Comparison of ENCODE assay signal across 1 cellular context in the genomic region with DNA sequence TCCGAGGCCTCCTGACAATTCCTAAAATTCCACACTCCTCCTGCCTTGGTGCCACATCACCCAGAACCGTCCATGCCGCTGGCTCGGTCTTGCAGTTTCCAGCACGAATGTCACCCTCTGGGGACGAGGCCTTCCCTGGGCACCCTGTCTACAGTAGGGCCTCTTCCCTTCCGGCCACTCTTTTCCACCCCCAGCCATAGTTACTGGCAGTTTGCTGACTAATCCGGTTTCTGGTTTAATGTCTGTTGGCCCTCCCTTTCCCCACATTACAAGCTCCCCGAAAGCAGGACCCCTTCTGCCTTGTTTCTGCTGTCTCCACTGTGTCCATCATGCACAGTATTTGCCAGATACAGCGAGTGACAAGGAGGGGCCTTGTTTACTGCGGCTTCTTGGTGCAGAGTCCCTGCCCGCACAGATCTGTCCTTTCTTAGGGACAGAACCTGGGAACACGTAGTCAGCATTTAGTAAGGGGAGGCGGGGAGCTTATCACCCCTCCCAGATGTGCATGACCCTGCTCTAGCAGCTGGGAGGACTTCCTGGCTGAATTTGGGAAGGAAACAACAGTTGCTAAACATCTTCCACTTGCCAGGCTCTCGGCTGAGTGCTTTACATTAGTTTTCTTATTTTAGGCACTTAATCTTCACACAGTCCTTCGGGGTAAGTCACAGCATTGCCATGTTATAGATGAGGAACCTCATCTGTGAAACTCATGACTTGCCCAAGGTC.
TF ChIP-seq lines count a peak whose summit lies in the region.

No MANE protein-coding gene starts in this region.

TF ChIP-seq in K562, 482 proteins besides CTCF, POLR2A, EP300 and RAD21 (continued from another document and continues in another):
- TF ChIP-seq, protein P1, sequence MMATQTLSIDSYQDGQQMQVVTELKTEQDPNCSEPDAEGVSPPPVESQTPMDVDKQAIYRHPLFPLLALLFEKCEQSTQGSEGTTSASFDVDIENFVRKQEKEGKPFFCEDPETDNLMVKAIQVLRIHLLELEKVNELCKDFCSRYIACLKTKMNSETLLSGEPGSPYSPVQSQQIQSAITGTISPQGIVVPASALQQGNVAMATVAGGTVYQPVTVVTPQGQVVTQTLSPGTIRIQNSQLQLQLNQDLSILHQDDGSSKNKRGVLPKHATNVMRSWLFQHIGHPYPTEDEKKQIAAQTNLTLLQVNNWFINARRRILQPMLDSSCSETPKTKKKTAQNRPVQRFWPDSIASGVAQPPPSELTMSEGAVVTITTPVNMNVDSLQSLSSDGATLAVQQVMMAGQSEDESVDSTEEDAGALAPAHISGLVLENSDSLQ (IDR thresholded peaks at IDR 0.05) = peak; percentile 84
- TF ChIP-seq, protein P2, sequence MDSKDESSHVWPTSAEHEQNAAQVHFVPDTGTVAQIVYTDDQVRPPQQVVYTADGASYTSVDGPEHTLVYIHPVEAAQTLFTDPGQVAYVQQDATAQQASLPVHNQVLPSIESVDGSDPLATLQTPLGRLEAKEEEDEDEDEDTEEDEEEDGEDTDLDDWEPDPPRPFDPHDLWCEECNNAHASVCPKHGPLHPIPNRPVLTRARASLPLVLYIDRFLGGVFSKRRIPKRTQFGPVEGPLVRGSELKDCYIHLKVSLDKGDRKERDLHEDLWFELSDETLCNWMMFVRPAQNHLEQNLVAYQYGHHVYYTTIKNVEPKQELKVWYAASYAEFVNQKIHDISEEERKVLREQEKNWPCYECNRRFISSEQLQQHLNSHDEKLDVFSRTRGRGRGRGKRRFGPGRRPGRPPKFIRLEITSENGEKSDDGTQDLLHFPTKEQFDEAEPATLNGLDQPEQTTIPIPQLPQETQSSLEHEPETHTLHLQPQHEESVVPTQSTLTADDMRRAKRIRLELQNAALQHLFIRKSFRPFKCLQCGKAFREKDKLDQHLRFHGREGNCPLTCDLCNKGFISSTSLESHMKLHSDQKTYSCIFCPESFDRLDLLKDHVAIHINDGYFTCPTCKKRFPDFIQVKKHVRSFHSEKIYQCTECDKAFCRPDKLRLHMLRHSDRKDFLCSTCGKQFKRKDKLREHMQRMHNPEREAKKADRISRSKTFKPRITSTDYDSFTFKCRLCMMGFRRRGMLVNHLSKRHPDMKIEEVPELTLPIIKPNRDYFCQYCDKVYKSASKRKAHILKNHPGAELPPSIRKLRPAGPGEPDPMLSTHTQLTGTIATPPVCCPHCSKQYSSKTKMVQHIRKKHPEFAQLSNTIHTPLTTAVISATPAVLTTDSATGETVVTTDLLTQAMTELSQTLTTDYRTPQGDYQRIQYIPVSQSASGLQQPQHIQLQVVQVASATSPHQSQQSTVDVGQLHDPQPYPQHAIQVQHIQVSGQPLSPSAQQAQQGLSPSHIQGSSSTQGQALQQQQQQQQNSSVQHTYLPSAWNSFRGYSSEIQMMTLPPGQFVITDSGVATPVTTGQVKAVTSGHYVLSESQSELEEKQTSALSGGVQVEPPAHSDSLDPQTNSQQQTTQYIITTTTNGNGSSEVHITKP (IDR thresholded peaks at IDR 0.05; ENCODE audit: partially characterized antibody) = peak; percentile 41
- peak; percentile 70; the same call in 1 of the 2 replicates for TF ChIP-seq SMARCE1 (IDR thresholded peaks at IDR 0.05)
- no peak for TF ChIP-seq RUNX1 (IDR thresholded peaks at IDR 0.05; ENCODE audit: low read depth)
- peak; percentile 71 for TF ChIP-seq TAF9B (IDR thresholded peaks at IDR 0.05; ENCODE audit: partially characterized antibody)
- TF ChIP-seq, protein P3, sequence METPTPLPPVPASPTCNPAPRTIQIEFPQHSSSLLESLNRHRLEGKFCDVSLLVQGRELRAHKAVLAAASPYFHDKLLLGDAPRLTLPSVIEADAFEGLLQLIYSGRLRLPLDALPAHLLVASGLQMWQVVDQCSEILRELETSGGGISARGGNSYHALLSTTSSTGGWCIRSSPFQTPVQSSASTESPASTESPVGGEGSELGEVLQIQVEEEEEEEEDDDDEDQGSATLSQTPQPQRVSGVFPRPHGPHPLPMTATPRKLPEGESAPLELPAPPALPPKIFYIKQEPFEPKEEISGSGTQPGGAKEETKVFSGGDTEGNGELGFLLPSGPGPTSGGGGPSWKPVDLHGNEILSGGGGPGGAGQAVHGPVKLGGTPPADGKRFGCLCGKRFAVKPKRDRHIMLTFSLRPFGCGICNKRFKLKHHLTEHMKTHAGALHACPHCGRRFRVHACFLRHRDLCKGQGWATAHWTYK (CRISPR knock-in tag; IDR thresholded peaks at IDR 0.05) = no peak; the same call in 1 of the 2 replicates
- TF ChIP-seq, protein P4, sequence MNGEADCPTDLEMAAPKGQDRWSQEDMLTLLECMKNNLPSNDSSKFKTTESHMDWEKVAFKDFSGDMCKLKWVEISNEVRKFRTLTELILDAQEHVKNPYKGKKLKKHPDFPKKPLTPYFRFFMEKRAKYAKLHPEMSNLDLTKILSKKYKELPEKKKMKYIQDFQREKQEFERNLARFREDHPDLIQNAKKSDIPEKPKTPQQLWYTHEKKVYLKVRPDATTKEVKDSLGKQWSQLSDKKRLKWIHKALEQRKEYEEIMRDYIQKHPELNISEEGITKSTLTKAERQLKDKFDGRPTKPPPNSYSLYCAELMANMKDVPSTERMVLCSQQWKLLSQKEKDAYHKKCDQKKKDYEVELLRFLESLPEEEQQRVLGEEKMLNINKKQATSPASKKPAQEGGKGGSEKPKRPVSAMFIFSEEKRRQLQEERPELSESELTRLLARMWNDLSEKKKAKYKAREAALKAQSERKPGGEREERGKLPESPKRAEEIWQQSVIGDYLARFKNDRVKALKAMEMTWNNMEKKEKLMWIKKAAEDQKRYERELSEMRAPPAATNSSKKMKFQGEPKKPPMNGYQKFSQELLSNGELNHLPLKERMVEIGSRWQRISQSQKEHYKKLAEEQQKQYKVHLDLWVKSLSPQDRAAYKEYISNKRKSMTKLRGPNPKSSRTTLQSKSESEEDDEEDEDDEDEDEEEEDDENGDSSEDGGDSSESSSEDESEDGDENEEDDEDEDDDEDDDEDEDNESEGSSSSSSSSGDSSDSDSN (IDR thresholded peaks at IDR 0.05; ENCODE audit: borderline replicate concordance in 1 of 2, low read depth in 2 of 2, low read length in 2 of 2) = peak in 1 of 2 experiments; percentile 63; a peak in 1 of 4 replicates
- TF ChIP-seq, protein P5, sequence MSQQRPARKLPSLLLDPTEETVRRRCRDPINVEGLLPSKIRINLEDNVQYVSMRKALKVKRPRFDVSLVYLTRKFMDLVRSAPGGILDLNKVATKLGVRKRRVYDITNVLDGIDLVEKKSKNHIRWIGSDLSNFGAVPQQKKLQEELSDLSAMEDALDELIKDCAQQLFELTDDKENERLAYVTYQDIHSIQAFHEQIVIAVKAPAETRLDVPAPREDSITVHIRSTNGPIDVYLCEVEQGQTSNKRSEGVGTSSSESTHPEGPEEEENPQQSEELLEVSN (IDR thresholded peaks at IDR 0.05; ENCODE audit: borderline replicate concordance in 1 of 2, extremely low read depth in 1 of 2, insufficient read depth in 1 of 2, insufficient read length in 1 of 2, low read depth in 1 of 2, low read length in 1 of 2, poor library complexity in 1 of 2, severe bottlenecking in 1 of 2) = no peak
- TF ChIP-seq NFE2 (IDR thresholded peaks at IDR 0.05; ENCODE audit: low read depth) = peak; percentile 55
- TF ChIP-seq HNRNPH1 (optimal IDR thresholded peaks at IDR 0.05; ENCODE audit: low read depth, low read length) = no peak
- TF ChIP-seq, protein P6, sequence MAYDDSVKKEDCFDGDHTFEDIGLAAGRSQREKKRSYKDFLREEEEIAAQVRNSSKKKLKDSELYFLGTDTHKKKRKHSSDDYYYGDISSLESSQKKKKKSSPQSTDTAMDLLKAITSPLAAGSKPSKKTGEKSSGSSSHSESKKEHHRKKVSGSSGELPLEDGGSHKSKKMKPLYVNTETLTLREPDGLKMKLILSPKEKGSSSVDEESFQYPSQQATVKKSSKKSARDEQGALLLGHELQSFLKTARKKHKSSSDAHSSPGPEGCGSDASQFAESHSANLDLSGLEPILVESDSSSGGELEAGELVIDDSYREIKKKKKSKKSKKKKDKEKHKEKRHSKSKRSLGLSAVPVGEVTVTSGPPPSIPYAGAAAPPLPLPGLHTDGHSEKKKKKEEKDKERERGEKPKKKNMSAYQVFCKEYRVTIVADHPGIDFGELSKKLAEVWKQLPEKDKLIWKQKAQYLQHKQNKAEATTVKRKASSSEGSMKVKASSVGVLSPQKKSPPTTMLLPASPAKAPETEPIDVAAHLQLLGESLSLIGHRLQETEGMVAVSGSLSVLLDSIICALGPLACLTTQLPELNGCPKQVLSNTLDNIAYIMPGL (CRISPR knock-in tag; IDR thresholded peaks at IDR 0.05) = no peak
- peak; percentile 52; the same call in 1 of the 2 replicates for TF ChIP-seq ZNF584 (CRISPR knock-in tag; IDR thresholded peaks at IDR 0.05; ENCODE audit: low read depth)
- TF ChIP-seq, protein P7, sequence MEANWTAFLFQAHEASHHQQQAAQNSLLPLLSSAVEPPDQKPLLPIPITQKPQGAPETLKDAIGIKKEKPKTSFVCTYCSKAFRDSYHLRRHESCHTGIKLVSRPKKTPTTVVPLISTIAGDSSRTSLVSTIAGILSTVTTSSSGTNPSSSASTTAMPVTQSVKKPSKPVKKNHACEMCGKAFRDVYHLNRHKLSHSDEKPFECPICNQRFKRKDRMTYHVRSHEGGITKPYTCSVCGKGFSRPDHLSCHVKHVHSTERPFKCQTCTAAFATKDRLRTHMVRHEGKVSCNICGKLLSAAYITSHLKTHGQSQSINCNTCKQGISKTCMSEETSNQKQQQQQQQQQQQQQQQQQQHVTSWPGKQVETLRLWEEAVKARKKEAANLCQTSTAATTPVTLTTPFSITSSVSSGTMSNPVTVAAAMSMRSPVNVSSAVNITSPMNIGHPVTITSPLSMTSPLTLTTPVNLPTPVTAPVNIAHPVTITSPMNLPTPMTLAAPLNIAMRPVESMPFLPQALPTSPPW (CRISPR knock-in tag; IDR thresholded peaks at IDR 0.05) = peak; percentile 87
- TF ChIP-seq CC2D1A (IDR thresholded peaks at IDR 0.05) = no peak
- TF ChIP-seq NFIX (CRISPR knock-in tag; IDR thresholded peaks at IDR 0.05; ENCODE audit: low read depth) = no peak
- TF ChIP-seq, protein P8, sequence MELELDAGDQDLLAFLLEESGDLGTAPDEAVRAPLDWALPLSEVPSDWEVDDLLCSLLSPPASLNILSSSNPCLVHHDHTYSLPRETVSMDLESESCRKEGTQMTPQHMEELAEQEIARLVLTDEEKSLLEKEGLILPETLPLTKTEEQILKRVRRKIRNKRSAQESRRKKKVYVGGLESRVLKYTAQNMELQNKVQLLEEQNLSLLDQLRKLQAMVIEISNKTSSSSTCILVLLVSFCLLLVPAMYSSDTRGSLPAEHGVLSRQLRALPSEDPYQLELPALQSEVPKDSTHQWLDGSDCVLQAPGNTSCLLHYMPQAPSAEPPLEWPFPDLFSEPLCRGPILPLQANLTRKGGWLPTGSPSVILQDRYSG (tag; conservative IDR thresholded peaks at IDR 0.05; ENCODE audit: low read depth) = peak; percentile 84; the same call in 1 of the 2 replicates
- no peak for TF ChIP-seq TCF7L2 (IDR thresholded peaks at IDR 0.05; ENCODE audit: low read depth, low read length)
- TF ChIP-seq RBM22 (IDR thresholded peaks at IDR 0.05; ENCODE audit: low read depth, low read length, poor library complexity, severe bottlenecking) = no peak
- TF ChIP-seq NBN (IDR thresholded peaks at IDR 0.05; ENCODE audit: low read depth) = peak; percentile 81
- TF ChIP-seq GABPA (tag; conservative IDR thresholded peaks at IDR 0.05; ENCODE audit: low read depth) = peak; percentile 81
- TF ChIP-seq SRF (CRISPR knock-in tag; IDR thresholded peaks at IDR 0.05) = 0 out of 4 replicates have a peak, but pooled peaks of 1 of the 2 experiments have one; percentile 19
- peak; percentile 57 for TF ChIP-seq NCOA1 (IDR thresholded peaks at IDR 0.05; ENCODE audit: low read depth)
- TF ChIP-seq, protein P9, sequence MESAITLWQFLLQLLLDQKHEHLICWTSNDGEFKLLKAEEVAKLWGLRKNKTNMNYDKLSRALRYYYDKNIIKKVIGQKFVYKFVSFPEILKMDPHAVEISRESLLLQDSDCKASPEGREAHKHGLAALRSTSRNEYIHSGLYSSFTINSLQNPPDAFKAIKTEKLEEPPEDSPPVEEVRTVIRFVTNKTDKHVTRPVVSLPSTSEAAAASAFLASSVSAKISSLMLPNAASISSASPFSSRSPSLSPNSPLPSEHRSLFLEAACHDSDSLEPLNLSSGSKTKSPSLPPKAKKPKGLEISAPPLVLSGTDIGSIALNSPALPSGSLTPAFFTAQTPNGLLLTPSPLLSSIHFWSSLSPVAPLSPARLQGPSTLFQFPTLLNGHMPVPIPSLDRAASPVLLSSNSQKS (CRISPR knock-in tag; IDR thresholded peaks at IDR 0.05) = no peak
- no peak for TF ChIP-seq MIER1 (IDR thresholded peaks at IDR 0.05; ENCODE audit: low read depth)
- TF ChIP-seq, protein P10, sequence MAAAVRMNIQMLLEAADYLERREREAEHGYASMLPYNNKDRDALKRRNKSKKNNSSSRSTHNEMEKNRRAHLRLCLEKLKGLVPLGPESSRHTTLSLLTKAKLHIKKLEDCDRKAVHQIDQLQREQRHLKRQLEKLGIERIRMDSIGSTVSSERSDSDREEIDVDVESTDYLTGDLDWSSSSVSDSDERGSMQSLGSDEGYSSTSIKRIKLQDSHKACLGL (CRISPR knock-in tag; IDR thresholded peaks at IDR 0.05; ENCODE audit: borderline replicate concordance, poor library complexity, severe bottlenecking) = no peak
- no peak for TF ChIP-seq ZNF143 (CRISPR knock-in tag; IDR thresholded peaks at IDR 0.05)
- peak; percentile 40; the same call in 1 of the 2 replicates for TF ChIP-seq KLF16 (IDR thresholded peaks at IDR 0.05)
- TF ChIP-seq C11orf30 (IDR thresholded peaks at IDR 0.05; ENCODE audit: low read depth) = peak; percentile 97
- peak; percentile 87 for TF ChIP-seq CBFA2T3 (IDR thresholded peaks at IDR 0.05)
- TF ChIP-seq, protein P11, sequence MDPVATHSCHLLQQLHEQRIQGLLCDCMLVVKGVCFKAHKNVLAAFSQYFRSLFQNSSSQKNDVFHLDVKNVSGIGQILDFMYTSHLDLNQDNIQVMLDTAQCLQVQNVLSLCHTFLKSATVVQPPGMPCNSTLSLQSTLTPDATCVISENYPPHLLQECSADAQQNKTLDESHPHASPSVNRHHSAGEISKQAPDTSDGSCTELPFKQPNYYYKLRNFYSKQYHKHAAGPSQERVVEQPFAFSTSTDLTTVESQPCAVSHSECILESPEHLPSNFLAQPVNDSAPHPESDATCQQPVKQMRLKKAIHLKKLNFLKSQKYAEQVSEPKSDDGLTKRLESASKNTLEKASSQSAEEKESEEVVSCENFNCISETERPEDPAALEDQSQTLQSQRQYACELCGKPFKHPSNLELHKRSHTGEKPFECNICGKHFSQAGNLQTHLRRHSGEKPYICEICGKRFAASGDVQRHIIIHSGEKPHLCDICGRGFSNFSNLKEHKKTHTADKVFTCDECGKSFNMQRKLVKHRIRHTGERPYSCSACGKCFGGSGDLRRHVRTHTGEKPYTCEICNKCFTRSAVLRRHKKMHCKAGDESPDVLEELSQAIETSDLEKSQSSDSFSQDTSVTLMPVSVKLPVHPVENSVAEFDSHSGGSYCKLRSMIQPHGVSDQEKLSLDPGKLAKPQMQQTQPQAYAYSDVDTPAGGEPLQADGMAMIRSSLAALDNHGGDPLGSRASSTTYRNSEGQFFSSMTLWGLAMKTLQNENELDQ (CRISPR knock-in tag; IDR thresholded peaks at IDR 0.05; ENCODE audit: borderline replicate concordance) = no peak
- TF ChIP-seq RCOR1 (IDR thresholded peaks at IDR 0.05; ENCODE audit: borderline replicate concordance in 1 of 2, low read depth in 2 of 2, low read length in 2 of 2) = peak; percentile 18 to 76; a peak in 2 of 4 replicates
- peak; percentile 75 for TF ChIP-seq SMARCA4 (IDR thresholded peaks at IDR 0.05)
- no peak for TF ChIP-seq RBM14 (IDR thresholded peaks at IDR 0.05; ENCODE audit: borderline replicate concordance, insufficient read depth, low read depth, low read length)
- no peak for TF ChIP-seq SREBF2 (CRISPR knock-in tag; IDR thresholded peaks at IDR 0.05)
- TF ChIP-seq BHLHE40 (IDR thresholded peaks at IDR 0.05; ENCODE audit: low read length) = no peak
- no peak for TF ChIP-seq RBM39 (optimal IDR thresholded peaks at IDR 0.05; ENCODE audit: low read depth, low read length)
